ENCODE assay signal across 22 cellular contexts in the genomic region with DNA sequence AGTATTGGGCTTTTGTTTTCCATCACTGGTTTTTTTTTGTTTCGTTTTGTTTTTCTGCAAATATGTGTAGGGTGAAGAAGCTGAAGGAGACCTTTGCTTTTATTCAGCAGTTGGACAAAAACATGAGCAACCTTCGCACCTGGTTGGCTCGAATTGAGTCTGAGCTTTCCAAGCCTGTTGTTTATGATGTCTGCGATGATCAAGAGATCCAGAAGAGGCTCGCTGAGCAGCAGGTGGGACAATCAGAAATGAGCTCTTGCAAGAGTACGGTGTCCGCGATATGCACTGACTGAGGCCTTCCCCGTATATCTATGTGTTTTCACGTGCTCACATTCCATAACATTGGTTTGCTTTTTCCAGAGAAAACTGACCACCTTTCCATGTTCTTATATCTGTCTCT.
DNase-seq lines count a peak whose midpoint lies in the region; ATAC-seq and TF ChIP-seq lines count a peak whose summit lies in the region.
"Had no signal": no experiment of that assay in that cellular context is flagged by ENCODE, and none has a peak within 500 bp of the region (broad histone marks: within the 10 kb centered on the region; RNA-seq: fewer than 3 reads in every experiment).

No MANE protein-coding gene starts in this region.

- WGBS in endodermal cell (ENCODE audit: insufficient coverage in 1 of 2, insufficient read length in 1 of 2), 2 experiments: 83 to 88% methylated on average over 8 to 10 of the region's 10 CpGs
- 89% methylated on average over 10 of the region's 10 CpGs for WGBS in smooth muscle cell (ENCODE audit: low lambda C conversion rate)

- H3K4me1 ChIP-seq in endodermal cell (ENCODE audit: control insufficient read depth, insufficient read depth, low read length) (no peaks in the 10 kb centered on the region), smooth muscle cell (ENCODE audit: low read depth) (peaks cover 8% of the 10 kb centered on the region)
- H3K4me1 ChIP-seq: uterus had no signal

- H3K27me3 ChIP-seq in endodermal cell (ENCODE audit: control insufficient read depth, insufficient read depth, low read length, poor library complexity, severe bottlenecking) (no peaks in the 10 kb centered on the region), smooth muscle cell (ENCODE audit: low read depth) (no peaks in the 10 kb centered on the region)
- H3K27me3 ChIP-seq: uterus had no signal

- H3K79me2 ChIP-seq in smooth muscle cell (ENCODE audit: low read depth): no peaks in the 10 kb centered on the region

- TF ChIP-seq CTCF in endodermal cell (conservative IDR thresholded peaks at IDR 0.05) (no peak), smooth muscle cell (IDR thresholded peaks at IDR 0.05; ENCODE audit: borderline replicate concordance, insufficient read depth, poor library complexity, severe bottlenecking) (no peak)

- H3K27ac ChIP-seq in endodermal cell (ENCODE audit: low read depth, low read length): no peak overlapping the region
- H3K27ac ChIP-seq in smooth muscle cell (ENCODE audit: low read depth): no peak overlapping the region
- H3K27ac ChIP-seq: PC-9, uterus had no signal

- ATAC-seq in Right ventricle myocardium inferior (no peak), HG03520 (IDR thresholded peaks at IDR 0.05; ENCODE audit: unreplicated experiment) (no peak), GM19035 (IDR thresholded peaks at IDR 0.05; ENCODE audit: unreplicated experiment) (no peak)
- ATAC-seq: activated CD4-positive, CD25-positive, alpha-beta regulatory T cell treated with anti-CD3 and anti-CD28 coated beads, Interleukin-2, amount 50 U/mL, for 24 hours; activated naive CD8-positive, alpha-beta T cell treated with anti-CD3 and anti-CD28 coated beads, Interleukin-2, amount 50 U/mL, for 24 hours; stimulated activated naive CD8-positive, alpha-beta T cell treated with anti-CD3 and anti-CD28 coated beads, Interleukin-15, Interleukin-2, amounts not matched to agents 100 U/mL and 50 U/mL, for 24 hours had no signal

- peaks cover 12% of the 10 kb centered on the region for H3K4me1 Mint-ChIP-seq in endodermal cell

- H4K20me1 ChIP-seq in smooth muscle cell (ENCODE audit: low read depth): no peaks in the 10 kb centered on the region

- no peak overlapping the region for H3K4me3 Mint-ChIP-seq in endodermal cell
- H3K4me3 Mint-ChIP-seq: activated naive CD8-positive, alpha-beta T cell treated with anti-CD3 and anti-CD28 coated beads, Interleukin-2, amount 50 U/mL, for 24 hours; central memory CD8-positive, alpha-beta T cell; T-helper 1 cell treated with Interleukin-12 subunit alpha and Interleukin-12 subunit beta and Interleukin-4 antibody, amounts not matched to agents 30 μg/mL and 1 μg/mL, for 36 hours had no signal

- H3K4me2 ChIP-seq in smooth muscle cell: no peak overlapping the region
- H3K4me2 ChIP-seq: PC-9, SK-N-SH had no signal

- peak overlapping the region; percentile 5 for H3K27ac Mint-ChIP-seq in endodermal cell
- H3K27ac Mint-ChIP-seq: activated naive CD8-positive, alpha-beta T cell treated with anti-CD3 and anti-CD28 coated beads, Interleukin-2, amount 50 U/mL, for 24 hours; T-helper 1 cell treated with Interleukin-12 subunit alpha and Interleukin-12 subunit beta and Interleukin-4 antibody, amounts not matched to agents 30 μg/mL and 1 μg/mL, for 36 hours had no signal

- H3K27me3 Mint-ChIP-seq in endodermal cell (ENCODE audit: insufficient read depth): no peaks in the 10 kb centered on the region
- H3K27me3 Mint-ChIP-seq: activated naive CD8-positive, alpha-beta T cell treated with anti-CD3 and anti-CD28 coated beads, Interleukin-2, amount 50 U/mL, for 24 hours; central memory CD8-positive, alpha-beta T cell had no signal

- H3K4me3 ChIP-seq in endodermal cell (ENCODE audit: low read length) (no peak overlapping the region), smooth muscle cell (no peak overlapping the region)
- H3K4me3 ChIP-seq: PC-9, uterus had no signal

- H3F3A ChIP-seq in smooth muscle cell (ENCODE audit: low read depth): no peaks in the 10 kb centered on the region

- H2AFZ ChIP-seq in smooth muscle cell (ENCODE audit: low read depth): no peak overlapping the region
- H2AFZ ChIP-seq: PC-9 had no signal

- intact Hi-C loops in cardiac septum (cut with DNase I): no loop called here
- intact Hi-C loops in Right ventricle myocardium inferior (cut with DNase I): no loop called here

- no peaks in the 10 kb centered on the region for H3K9me3 Mint-ChIP-seq in endodermal cell
- H3K9me3 Mint-ChIP-seq: activated naive CD8-positive, alpha-beta T cell treated with anti-CD3 and anti-CD28 coated beads, Interleukin-2, amount 50 U/mL, for 24 hours; central memory CD8-positive, alpha-beta T cell; T-helper 1 cell treated with Interleukin-12 subunit alpha and Interleukin-12 subunit beta and Interleukin-4 antibody, amounts not matched to agents 30 μg/mL and 1 μg/mL, for 36 hours had no signal

- DNase-seq in cardiac septum (ENCODE audit: low spot score) (peak; percentile 31), Right ventricle myocardium inferior (ENCODE audit: missing footprints) (no peak), NCI-H2107 (lab: John Stamatoyannopoulos, UW) (peak; percentile 13), endodermal cell (no peak), HuH-7.5 (ENCODE audit: low spot score) (no peak), smooth muscle cell (lab: John Stamatoyannopoulos, UW; ENCODE audit: unreplicated experiment) (no peak)
- DNase-seq: activated CD4-positive, alpha-beta T cell treated with anti-CD3 and anti-CD28 coated beads, Interleukin-2, amount 50 U/mL, for 4 hours; activated naive CD4-positive, alpha-beta T cell; activated naive CD8-positive, alpha-beta T cell treated with anti-CD3 and anti-CD28 coated beads, Interleukin-2, amount 50 U/mL, for 24 hours; AML-193; KG1; NCI-H2029; PC-9; SK-N-SH; small intestine; stimulated activated naive CD8-positive, alpha-beta T cell treated with anti-CD3 and anti-CD28 coated beads, Interleukin-15, Interleukin-2, amounts not matched to agents 100 U/mL and 50 U/mL, for 24 hours; uterus had no signal

- peaks cover 13% of the 10 kb centered on the region for H3K36me3 Mint-ChIP-seq in endodermal cell (ENCODE audit: low read depth)

- H3K36me3 ChIP-seq in endodermal cell (ENCODE audit: control insufficient read depth, insufficient read depth, low read length): peaks cover 11% of the 10 kb centered on the region
- no peaks in the 10 kb centered on the region for H3K36me3 ChIP-seq in smooth muscle cell (ENCODE audit: low read depth)
- H3K36me3 ChIP-seq: uterus had no signal

- H3K9ac ChIP-seq in endodermal cell (ENCODE audit: extremely low read depth, low read length, poor library complexity, severe bottlenecking) (no peak overlapping the region), smooth muscle cell (ENCODE audit: low read depth) (no peak overlapping the region)
- H3K9ac ChIP-seq: SK-N-SH had no signal

- H3K9me3 ChIP-seq in endodermal cell (ENCODE audit: control insufficient read depth, low read length) (no peaks in the 10 kb centered on the region), smooth muscle cell (replicated peaks; ENCODE audit: low read depth) (no peaks in the 10 kb centered on the region)
- H3K9me3 ChIP-seq: SK-N-SH, uterus had no signal

Comparison
In these comparisons a context has a peak if more than half of its experiments do, and no peak if none do; other contexts are left out.
1. DNase-seq: peak in cardiac septum (single experiment) and NCI-H2107 (single experiment); none in Right ventricle myocardium inferior (single experiment), endodermal cell (single experiment), HuH-7.5 (single experiment) and smooth muscle cell (single experiment).